Comparison of ENCODE assay signal across 13 cellular contexts in genomic region chr10:111281516-111281915, GRCh38.
DNase-seq lines count a peak whose midpoint lies in the region; ATAC-seq, FAIRE-seq and TF ChIP-seq lines count a peak whose summit lies in the region.
"Had no signal": no experiment of that assay in that cellular context is flagged by ENCODE, and none has a peak within 500 bp of the region (broad histone marks: within the 10 kb centered on the region; RNA-seq: fewer than 3 reads in every experiment).

No MANE protein-coding gene starts in this region.

- 3% methylated on average over 4 of the region's 4 CpGs for WGBS in HepG2 (ENCODE audit: low lambda C conversion rate)

- TF ChIP-seq EP300 in HepG2 (IDR thresholded peaks at IDR 0.05; ENCODE audit: low read depth in 2 of 2, low read length in 2 of 2), result no peak
- no peak for TF ChIP-seq EP300 in HepG2 (CRISPR knock-in tag; IDR thresholded peaks at IDR 0.05; ENCODE audit: borderline replicate concordance)

- TF ChIP-seq CTCF in left ventricle myocardium inferior (IDR thresholded peaks at IDR 0.05; ENCODE audit: borderline replicate concordance) (peak; percentile 46), right atrium auricular region (IDR thresholded peaks at IDR 0.05) (peak in 1 of 2 donors; percentile 49), HepG2 (CRISPR knock-in tag; IDR thresholded peaks at IDR 0.05) (no peak)

- ATAC-seq in HepG2 (peak; percentile 68; the same call in 2 of the 3 replicates), HG03469 (IDR thresholded peaks at IDR 0.05; ENCODE audit: unreplicated experiment) (no peak)
- ATAC-seq: natural killer cell had no signal

- H3K27ac ChIP-seq in left ventricle myocardium inferior (replicated peaks) (no peak overlapping the region), right atrium auricular region (no peak overlapping the region), HepG2 (ENCODE audit: extremely low read length, insufficient read depth, low read length) (no peak overlapping the region)
- H3K27ac ChIP-seq: adrenal gland had no signal

- no TSS peak for BruUV-seq in HepG2 (replicated peaks; lab: Mats Ljungman, UMichigan)

- H3K9me3 ChIP-seq in left ventricle myocardium inferior (replicated peaks) (no peaks in the 10 kb centered on the region), right atrium auricular region (no peaks in the 10 kb centered on the region), adipocyte (ENCODE audit: control insufficient read depth, low read length) (no peaks in the 10 kb centered on the region), HepG2 (ENCODE audit: low read length) (no peaks in the 10 kb centered on the region)
- H3K9me3 ChIP-seq: adrenal gland had no signal

- H3K4me2 ChIP-seq in HepG2 (ENCODE audit: low read depth, low read length), result no peak overlapping the region

- H3K36me3 ChIP-seq in left ventricle myocardium inferior (no peaks in the 10 kb centered on the region), right atrium auricular region (no peaks in the 10 kb centered on the region), adipocyte (ENCODE audit: control insufficient read depth, insufficient read depth, low read length, severe bottlenecking) (no peaks in the 10 kb centered on the region), HepG2 (replicated peaks in 1 of 2; ENCODE audit: control insufficient read depth in 1 of 2, insufficient read depth in 2 of 2, low read length in 2 of 2) (no peaks in the 10 kb centered on the region)
- H3K36me3 ChIP-seq: adrenal gland had no signal

- peak; percentile 8 for FAIRE-seq in HepG2 (lab: Jason Lieb, UNC)

- H3K4me1 ChIP-seq in left ventricle myocardium inferior (no peaks in the 10 kb centered on the region), right atrium auricular region (no peaks in the 10 kb centered on the region), adipocyte (ENCODE audit: control insufficient read depth, insufficient read depth, low read length) (peaks cover 5% of the 10 kb centered on the region), HepG2 (ENCODE audit: insufficient read depth, low read length) (no peaks in the 10 kb centered on the region)
- H3K4me1 ChIP-seq: adrenal gland had no signal

- H3K4me3 ChIP-seq in left ventricle myocardium inferior (no peak overlapping the region), right atrium auricular region (no peak overlapping the region), adipocyte (ENCODE audit: low read length) (no peak overlapping the region), HepG2 (replicated peaks in 1 of 3; ENCODE audit: insufficient read depth in 1 of 3, low read depth in 2 of 3, low read length in 3 of 3) (no peak overlapping the region)
- H3K4me3 ChIP-seq: adrenal gland had no signal

- H3K9ac ChIP-seq in adipocyte (ENCODE audit: low read length) (no peak overlapping the region), HepG2 (ENCODE audit: insufficient read depth, low read depth, low read length) (no peak overlapping the region)

- no peak for TF ChIP-seq RAD21 in HepG2 (CRISPR knock-in tag; IDR thresholded peaks at IDR 0.05)

- TF ChIP-seq POLR2A in HepG2 (IDR thresholded peaks at IDR 0.05; ENCODE audit: insufficient read depth in 1 of 2, low read depth in 2 of 2, low read length in 2 of 2), result no peak

- intact Hi-C loops in left ventricle myocardium inferior (cut with micrococcal nuclease), result no loop called here
- intact Hi-C loops in HepG2 (cut with micrococcal nuclease; ENCODE audit: unreplicated experiment), result loop anchor here (10.0 kb wide), 1 partner anchor 197 kb away; no protein-coding TSS in a partner anchor

- CTCF ChIA-PET in HepG2 (lab: Yijun Ruan, JAX; ENCODE audit: low intra/inter-chr PET ratio, low total read pairs), result interaction anchor here (0.9 kb wide), 1 partner anchor 318 kb away, joined by 3 read pairs; no protein-coding TSS in a partner anchor

- POLR2A ChIA-PET in HepG2 (lab: Yijun Ruan, JAX), result no interaction called here

- no peak for DNase-seq in left ventricle myocardium inferior
- DNase-seq in right atrium auricular region (ENCODE audit: low spot score), result no peak
- peak; percentile 1 for DNase-seq in adipocyte (ENCODE audit: low read depth)
- DNase-seq in HepG2 (ENCODE audit: low spot score), result peak; percentile 3
- no peak for DNase-seq in NCI-H187 (lab: John Stamatoyannopoulos, UW)
- no peak for DNase-seq in effector CD8-positive, alpha-beta T cell (lab: John Stamatoyannopoulos, UW)
- no peak for DNase-seq in SIG-M5 treated with dmso at 0.1 percent for 504 hours (lab: John Stamatoyannopoulos, UW; ENCODE audit: unreplicated experiment)
- DNase-seq: activated CD4-positive, alpha-beta T cell treated with anti-CD3 and anti-CD28 coated beads, Interleukin-2, amount 10 ng/mL, durations not matched to agents 7 days and 5 days; CD4-positive, alpha-beta memory T cell; foreskin melanocyte; natural killer cell had no signal

- H3K79me2 ChIP-seq in HepG2 (ENCODE audit: insufficient read depth, low read length), result no peaks in the 10 kb centered on the region

- H2AFZ ChIP-seq in HepG2 (ENCODE audit: low read length), result no peak overlapping the region

- in situ Hi-C loops in HepG2 (cut with HindIII; ENCODE audit: extremely low pct_ligation_motif_present, low pct_unique_long_range_greater_than_20kb), result no loop called here

- H3K27me3 ChIP-seq in left ventricle myocardium inferior (ENCODE audit: low read depth) (peaks cover 19% of the 10 kb centered on the region), right atrium auricular region (no peaks in the 10 kb centered on the region), adipocyte (replicated peaks; ENCODE audit: control insufficient read depth, insufficient read depth, low read length) (no peaks in the 10 kb centered on the region), HepG2 (ENCODE audit: control insufficient read depth in 1 of 2, insufficient read depth in 2 of 2, low read length in 2 of 2) (no peaks in the 10 kb centered on the region)
- H3K27me3 ChIP-seq: adrenal gland had no signal

- H4K20me1 ChIP-seq in HepG2 (ENCODE audit: insufficient read depth, low read length), result no peaks in the 10 kb centered on the region

TF ChIP-seq in HepG2, 621 proteins besides CTCF, POLR2A, EP300 and RAD21:
- TF ChIP-seq POLR2G (IDR thresholded peaks at IDR 0.05; ENCODE audit: low read depth, low read length) (no peak), STAG1 (CRISPR knock-in tag; IDR thresholded peaks at IDR 0.05) (peak; percentile 28; the same call in 1 of the 2 replicates)

Comparison
In these comparisons a context has a peak if more than half of its experiments do, and no peak if none do; other contexts are left out.
1. DNase-seq: peak in adipocyte (single experiment) and HepG2 (single experiment); none in left ventricle myocardium inferior (single experiment), right atrium auricular region (single experiment), NCI-H187 (0 of 2), effector CD8-positive, alpha-beta T cell (single experiment) and SIG-M5 treated with dmso at 0.1 percent for 504 hours (single experiment).